8 cellular contexts compared by ENCODE assay signal in genomic region chr15:72797338-72797689, GRCh38. TPM values are rescaled to one million over a fixed set of nuclear protein-coding genes. Genes with fewer than 3 reads are reported as not detected.
A peak's percentile ranks its signal among the peaks of the same experiment; 100 is the strongest.
DNase-seq lines count a peak whose midpoint lies in the region; ATAC-seq and TF ChIP-seq lines count a peak whose summit lies in the region.

No MANE protein-coding gene starts in this region.

- H3K27me3 Mint-ChIP-seq in T-cell: peaks cover 30 to 36% of the 10 kb centered on the region in 2 donors

- H3K4me3 ChIP-seq in GM08714 (ENCODE audit: low read length) (peak overlapping the region; percentile 60; the same call in 1 of the 2 replicates), retinal pigment epithelial cell (ENCODE audit: low read length) (peak overlapping the region; percentile 43)

- no peaks in the 10 kb centered on the region for H3K9me3 Mint-ChIP-seq in T-cell

- POLR2A ChIA-PET in T-cell (lab: Charles Lee): no interaction called here

- CTCF ChIA-PET in T-cell (lab: Charles Lee): interaction anchor here in 1 of 2 donors (0.7 kb wide), 1 partner anchor 75 kb away, joined by 3 read pairs; no protein-coding TSS in a partner anchor

- H3K27ac Mint-ChIP-seq in T-cell: no peak overlapping the region

- no peaks in the 10 kb centered on the region for H3K36me3 Mint-ChIP-seq in T-cell

- no peak for TF ChIP-seq CTCF in retinal pigment epithelial cell (conservative IDR thresholded peaks at IDR 0.05; ENCODE audit: low read depth, low read length)

- H3K4me3 Mint-ChIP-seq in T-cell: peak overlapping the region; percentile 66 to 86 (median 74)

- ATAC-seq in T-cell (replicated peaks in 1 of 4) (peak in 1 of 4 experiments; percentile 14), HG03432 (IDR thresholded peaks at IDR 0.05; ENCODE audit: unreplicated experiment) (no peak)

- peaks cover 10 to 17% (median 13%) of the 10 kb centered on the region in 3 donors for H3K4me1 Mint-ChIP-seq in T-cell

- DNase-seq in T-cell (no peak), globus pallidus (ENCODE audit: low spot score) (peak; percentile 8), retinal pigment epithelial cell (ENCODE audit: low read depth) (no peak), SHP77 treated with DMSO at 0.1 percent for 48 hours (lab: John Stamatoyannopoulos, UW) (no peak), glomerular visceral epithelial cell (ENCODE audit: extremely low spot score) (no peak)
- no peak for DNase-seq in stimulated activated CD4-positive, alpha-beta T cell treated with anti-CD3 and anti-CD28 coated beads, Interleukin-4, amount 100 ng/mL, for 24 hours

RNA-seq across cellular contexts. Expression of gene ADPGK, which starts 13.8 kb away (rescaled TPM):
- 100 to 1,000 TPM in 3 of 5 donors, 10 to 100 TPM in 2; 97.0 to 106 (median 102) TPM for total RNA-seq in T-cell
